Comparison of ENCODE assay signal across 7 cellular contexts in the genomic region with DNA sequence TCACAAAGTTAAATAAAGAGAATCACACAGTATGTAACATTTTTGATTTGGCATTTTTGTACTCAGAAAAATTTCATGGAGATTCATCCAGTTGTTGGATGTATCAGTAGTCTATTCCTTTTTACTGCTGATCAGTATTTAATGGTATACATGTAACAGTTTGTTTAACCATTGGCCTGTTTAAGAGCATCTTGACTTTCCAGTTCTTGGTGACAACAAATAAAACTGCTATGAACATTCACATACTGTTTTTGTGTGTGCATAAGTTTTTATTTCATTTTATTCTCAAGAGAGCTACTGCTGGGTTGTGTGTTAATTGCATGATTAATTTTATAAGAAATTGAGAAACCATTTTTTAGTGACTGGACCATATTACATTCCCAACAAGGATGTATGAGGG.
"Had no signal": no experiment of that assay in that cellular context is flagged by ENCODE, and none has a peak within 500 bp of the region (broad histone marks: within the 10 kb centered on the region; RNA-seq: fewer than 3 reads in every experiment).

No MANE protein-coding gene starts in this region.

- ATAC-seq: HepG2, K562 had no signal

- H3K4me1 Mint-ChIP-seq: IgD-negative memory B cell had no signal

- H3K27me3 Mint-ChIP-seq: IgD-negative memory B cell had no signal

- H3K36me3 Mint-ChIP-seq: IgD-negative memory B cell had no signal

- H3K4me3 Mint-ChIP-seq: IgD-negative memory B cell had no signal

- DNase-seq: IMR-90, KBM-7, KG1 had no signal

- H3K4me3 ChIP-seq: K562 had no signal

- H3K27ac Mint-ChIP-seq: IgD-negative memory B cell had no signal

- H3K27ac ChIP-seq: HL-60 had no signal
